In genomic region chr6:10256113-10256690, GRCh38 we compare ENCODE assay signal across 10 cellular contexts.
DNase-seq lines count a peak whose midpoint lies in the region; ATAC-seq and TF ChIP-seq lines count a peak whose summit lies in the region.
"Had no signal": no experiment of that assay in that cellular context is flagged by ENCODE, and none has a peak within 500 bp of the region (broad histone marks: within the 10 kb centered on the region; RNA-seq: fewer than 3 reads in every experiment).

No MANE protein-coding gene starts in this region.

- no peaks in the 10 kb centered on the region for H3F3A ChIP-seq in MM.1S (ENCODE audit: insufficient read depth, low read length)

- no peak overlapping the region for H2AK5ac ChIP-seq in neuronal stem cell (ENCODE audit: low read depth, low read length)

- no peak overlapping the region for H2BK5ac ChIP-seq in neuronal stem cell (ENCODE audit: low read length)

- H3K18ac ChIP-seq in neuronal stem cell (ENCODE audit: low read length): no peak overlapping the region

- H3K9ac ChIP-seq in MM.1S (ENCODE audit: low read length) (no peak overlapping the region), neuronal stem cell (ENCODE audit: low read depth, low read length, poor library complexity) (no peak overlapping the region)

- POLR2A ChIA-PET in activated CD8-positive, alpha-beta T cell treated with anti-CD3 and anti-CD28 coated beads for 36 hours (lab: Charles Lee): no interaction called here
- POLR2A ChIA-PET in activated CD8-positive, alpha-beta T cell treated with anti-CD3 and anti-CD28 coated beads, Interleukin-2, amount 10 ng/mL, durations not matched to agents 7 days and 5 days (lab: Charles Lee): interaction anchor here (0.5 kb wide), 1 partner anchor 560 kb away, joined by 3 read pairs; no protein-coding TSS in a partner anchor

- no CpG with 5 or more reads among the region's 3 CpGs for WGBS in neuronal stem cell (ENCODE audit: extremely low coverage in 2 of 2, insufficient read length in 2 of 2, insufficient replicate concordance in 1 of 2), 2 donors

- CTCF ChIA-PET in activated CD8-positive, alpha-beta T cell treated with anti-CD3 and anti-CD28 coated beads for 36 hours (lab: Charles Lee): interaction anchor here (1.1 kb wide), 1 partner anchor 20 kb away, joined by 3 read pairs; no protein-coding TSS in a partner anchor
- CTCF ChIA-PET in activated CD8-positive, alpha-beta T cell treated with anti-CD3 and anti-CD28 coated beads, Interleukin-2, amount 10 ng/mL, durations not matched to agents 7 days and 5 days (lab: Charles Lee): interaction anchor here (1.1 to 2.0 kb wide), 2 partner anchors 173 to 178 kb away, joined by 6 read pairs; no protein-coding TSS in a partner anchor

- peaks cover 2% of the 10 kb centered on the region for H3K27me3 Mint-ChIP-seq in activated CD8-positive, alpha-beta T cell treated with anti-CD3 and anti-CD28 coated beads for 36 hours
- H3K27me3 Mint-ChIP-seq in activated CD8-positive, alpha-beta T cell treated with anti-CD3 and anti-CD28 coated beads, Interleukin-2, amount 10 ng/mL, durations not matched to agents 7 days and 5 days (ENCODE audit: low read depth): no peaks in the 10 kb centered on the region

- H2BK12ac ChIP-seq in neuronal stem cell (ENCODE audit: low read length): no peak overlapping the region

- no peaks in the 10 kb centered on the region for H3K36me3 Mint-ChIP-seq in activated CD8-positive, alpha-beta T cell treated with anti-CD3 and anti-CD28 coated beads for 36 hours (ENCODE audit: low read depth)
- H3K36me3 Mint-ChIP-seq in activated CD8-positive, alpha-beta T cell treated with anti-CD3 and anti-CD28 coated beads, Interleukin-2, amount 10 ng/mL, durations not matched to agents 7 days and 5 days (ENCODE audit: low read depth): no peaks in the 10 kb centered on the region

- H3K4me3 ChIP-seq in MM.1S (ENCODE audit: low read length) (no peak overlapping the region), dorsolateral prefrontal cortex (no peak overlapping the region), upper lobe of right lung (no peak overlapping the region), neuronal stem cell (ENCODE audit: low read length in 2 of 2) (no peak overlapping the region), uterus (no peak overlapping the region)

- H3K14ac ChIP-seq in neuronal stem cell (ENCODE audit: low read length): no peak overlapping the region

- H4K8ac ChIP-seq in neuronal stem cell (ENCODE audit: low read depth, low read length): no peak overlapping the region

- no peak overlapping the region for H2AFZ ChIP-seq in MM.1S (ENCODE audit: low read length)
- no peak overlapping the region for H2AFZ ChIP-seq in neuronal stem cell (ENCODE audit: low read length)

- intact Hi-C loops in activated CD8-positive, alpha-beta T cell treated with anti-CD3 and anti-CD28 coated beads for 36 hours (cut with micrococcal nuclease): loop anchor here (10.0 kb wide), 1 partner anchor 179 kb away; no protein-coding TSS in a partner anchor
- intact Hi-C loops in dorsolateral prefrontal cortex (cut with DNase I): no loop called here
- intact Hi-C loops in upper lobe of right lung (cut with DNase I): no loop called here
- intact Hi-C loops in uterus (cut with DNase I; ENCODE audit: low total_unique reads): no loop called here

- no peaks in the 10 kb centered on the region for H3K4me1 Mint-ChIP-seq in activated CD8-positive, alpha-beta T cell treated with anti-CD3 and anti-CD28 coated beads for 36 hours (ENCODE audit: low read depth)
- no peaks in the 10 kb centered on the region for H3K4me1 Mint-ChIP-seq in activated CD8-positive, alpha-beta T cell treated with anti-CD3 and anti-CD28 coated beads, Interleukin-2, amount 10 ng/mL, durations not matched to agents 7 days and 5 days (ENCODE audit: low read depth)

- DNase-seq in activated CD8-positive, alpha-beta T cell treated with anti-CD3 and anti-CD28 coated beads for 36 hours: peak; percentile 9
- DNase-seq in activated CD8-positive, alpha-beta T cell treated with anti-CD3 and anti-CD28 coated beads, Interleukin-2, amount 10 ng/mL, durations not matched to agents 7 days and 5 days: no peak
- DNase-seq in MM.1S (peak; percentile 40), dorsolateral prefrontal cortex (no peak), upper lobe of right lung (no peak), neuronal stem cell (ENCODE audit: low spot score) (no peak), uterus (no peak), NCI-H128 (lab: John Stamatoyannopoulos, UW; ENCODE audit: unreplicated experiment) (no peak)
- DNase-seq: NCI-H1417 treated with DMSO at 0.1 percent for 48 hours had no signal

- H2BK15ac ChIP-seq in neuronal stem cell (ENCODE audit: low read length): no peak overlapping the region

- H3K79me1 ChIP-seq in neuronal stem cell (ENCODE audit: low read depth, low read length): no peaks in the 10 kb centered on the region

- H3K27me3 ChIP-seq in MM.1S (replicated peaks; ENCODE audit: insufficient read depth, low read length) (no peaks in the 10 kb centered on the region), dorsolateral prefrontal cortex (peaks cover 0 to 5% (median 0%) of the 10 kb centered on the region in 45 donors), upper lobe of right lung (no peaks in the 10 kb centered on the region), neuronal stem cell (ENCODE audit: control insufficient read depth in 3 of 3, insufficient read depth in 3 of 3, low read depth in 1 of 3, low read length in 3 of 3) (no peaks in the 10 kb centered on the region), uterus (no peaks in the 10 kb centered on the region)

- H3K27ac ChIP-seq in MM.1S (ENCODE audit: low read length) (no peak overlapping the region), dorsolateral prefrontal cortex (no peak overlapping the region), upper lobe of right lung (no peak overlapping the region), neuronal stem cell (replicated peaks; ENCODE audit: low read length) (no peak overlapping the region), uterus (no peak overlapping the region)

- TF ChIP-seq POLR2A in uterus (IDR thresholded peaks at IDR 0.05): no peak

- no peaks in the 10 kb centered on the region for H4K20me1 ChIP-seq in MM.1S (ENCODE audit: insufficient read depth, low read length)

- H3K4me2 ChIP-seq in MM.1S (ENCODE audit: low read depth, low read length) (no peak overlapping the region), neuronal stem cell (ENCODE audit: insufficient read depth, low read length, poor library complexity, severe bottlenecking) (no peak overlapping the region)

- no peak overlapping the region for H2BK120ac ChIP-seq in neuronal stem cell (ENCODE audit: low read depth, low read length)

- no peak for ATAC-seq in activated CD8-positive, alpha-beta T cell treated with anti-CD3 and anti-CD28 coated beads for 36 hours
- no peak for ATAC-seq in activated CD8-positive, alpha-beta T cell treated with anti-CD3 and anti-CD28 coated beads, Interleukin-2, amount 10 ng/mL, durations not matched to agents 7 days and 5 days
- no peak for ATAC-seq in upper lobe of right lung
- ATAC-seq: activated CD4-positive, CD25-positive, alpha-beta regulatory T cell treated with anti-CD3 and anti-CD28 coated beads, Interleukin-2, amount 50 U/mL, for 24 hours had no signal

- H3K9me3 Mint-ChIP-seq in activated CD8-positive, alpha-beta T cell treated with anti-CD3 and anti-CD28 coated beads for 36 hours: no peaks in the 10 kb centered on the region
- H3K9me3 Mint-ChIP-seq in activated CD8-positive, alpha-beta T cell treated with anti-CD3 and anti-CD28 coated beads, Interleukin-2, amount 10 ng/mL, durations not matched to agents 7 days and 5 days (ENCODE audit: insufficient read depth): no peaks in the 10 kb centered on the region

- no peak overlapping the region for H3K27ac Mint-ChIP-seq in activated CD8-positive, alpha-beta T cell treated with anti-CD3 and anti-CD28 coated beads for 36 hours
- no peak overlapping the region for H3K27ac Mint-ChIP-seq in activated CD8-positive, alpha-beta T cell treated with anti-CD3 and anti-CD28 coated beads, Interleukin-2, amount 10 ng/mL, durations not matched to agents 7 days and 5 days

- H3K36me3 ChIP-seq in MM.1S (replicated peaks; ENCODE audit: insufficient read depth, low read length): no peaks in the 10 kb centered on the region
- H3K36me3 ChIP-seq in upper lobe of right lung: no peaks in the 10 kb centered on the region
- no peaks in the 10 kb centered on the region for H3K36me3 ChIP-seq in neuronal stem cell (replicated peaks in 1 of 2; ENCODE audit: control insufficient read depth in 2 of 2, insufficient read depth in 2 of 2, low read length in 2 of 2)
- no peaks in the 10 kb centered on the region for H3K36me3 ChIP-seq in uterus

- no peak overlapping the region for H3K4ac ChIP-seq in neuronal stem cell (ENCODE audit: low read length)

- H3K79me2 ChIP-seq in MM.1S (ENCODE audit: low read length): no peaks in the 10 kb centered on the region

- H3K9me3 ChIP-seq in MM.1S (replicated peaks; ENCODE audit: insufficient read depth, low read length) (no peaks in the 10 kb centered on the region), upper lobe of right lung (no peaks in the 10 kb centered on the region), neuronal stem cell (replicated peaks in 1 of 2; ENCODE audit: control insufficient read depth in 2 of 2, insufficient read depth in 1 of 2, low read depth in 1 of 2, low read length in 2 of 2) (no peaks in the 10 kb centered on the region), uterus (no peaks in the 10 kb centered on the region)

- H3K4me1 ChIP-seq in MM.1S (ENCODE audit: low read length): no peaks in the 10 kb centered on the region
- H3K4me1 ChIP-seq in upper lobe of right lung: no peaks in the 10 kb centered on the region
- peaks cover 0 to 3% of the 10 kb centered on the region in 2 donors for H3K4me1 ChIP-seq in neuronal stem cell (ENCODE audit: control insufficient read depth in 2 of 2, insufficient read depth in 1 of 2, low read depth in 1 of 2, low read length in 2 of 2)
- H3K4me1 ChIP-seq in uterus: no peaks in the 10 kb centered on the region

- TF ChIP-seq CTCF in activated CD8-positive, alpha-beta T cell treated with anti-CD3 and anti-CD28 coated beads for 36 hours (IDR thresholded peaks at IDR 0.05): peak; percentile 63
- TF ChIP-seq CTCF in MM.1S (IDR thresholded peaks at IDR 0.05; ENCODE audit: low read length): peak; percentile 50
- TF ChIP-seq CTCF in dorsolateral prefrontal cortex (IDR thresholded peaks at IDR 0.05 in 54 of 56, conservative IDR thresholded peaks at IDR 0.05 in 2 of 56; ENCODE audit: low read depth in 1 of 56, partially characterized antibody in 56 of 56): peak in 30 of 56 donors; percentile 9 to 42 (median 24)
- peak; percentile 31 for TF ChIP-seq CTCF in upper lobe of right lung (IDR thresholded peaks at IDR 0.05)
- no peak for TF ChIP-seq CTCF in uterus (IDR thresholded peaks at IDR 0.05)

- H3K23ac ChIP-seq in neuronal stem cell (ENCODE audit: low read depth, low read length, poor library complexity): no peak overlapping the region

- no peak overlapping the region for H4K91ac ChIP-seq in neuronal stem cell (ENCODE audit: low read depth, low read length, poor library complexity)

- no peaks in the 10 kb centered on the region for H3K9me2 ChIP-seq in MM.1S (replicated peaks; ENCODE audit: insufficient read depth, low read length)

- no peak overlapping the region for H3K4me3 Mint-ChIP-seq in activated CD8-positive, alpha-beta T cell treated with anti-CD3 and anti-CD28 coated beads for 36 hours
- H3K4me3 Mint-ChIP-seq in activated CD8-positive, alpha-beta T cell treated with anti-CD3 and anti-CD28 coated beads, Interleukin-2, amount 10 ng/mL, durations not matched to agents 7 days and 5 days: no peak overlapping the region

Comparison
In these comparisons a context has a peak if more than half of its experiments do, and no peak if none do; other contexts are left out.
1. DNase-seq: peak in activated CD8-positive, alpha-beta T cell treated with anti-CD3 and anti-CD28 coated beads for 36 hours (single experiment) and MM.1S (single experiment); none in activated CD8-positive, alpha-beta T cell treated with anti-CD3 and anti-CD28 coated beads, Interleukin-2, amount 10 ng/mL, durations not matched to agents 7 days and 5 days (single experiment), dorsolateral prefrontal cortex (0 of 10), upper lobe of right lung (single experiment), neuronal stem cell (single experiment), uterus (0 of 2) and NCI-H128 (single experiment).
2. CTCF ChIP-seq: peak in activated CD8-positive, alpha-beta T cell treated with anti-CD3 and anti-CD28 coated beads for 36 hours (single experiment), MM.1S (single experiment), dorsolateral prefrontal cortex (30 of 56) and upper lobe of right lung (single experiment); none in uterus (0 of 4).